Comparison of ENCODE assay signal across 9 cellular contexts in the genomic region with DNA sequence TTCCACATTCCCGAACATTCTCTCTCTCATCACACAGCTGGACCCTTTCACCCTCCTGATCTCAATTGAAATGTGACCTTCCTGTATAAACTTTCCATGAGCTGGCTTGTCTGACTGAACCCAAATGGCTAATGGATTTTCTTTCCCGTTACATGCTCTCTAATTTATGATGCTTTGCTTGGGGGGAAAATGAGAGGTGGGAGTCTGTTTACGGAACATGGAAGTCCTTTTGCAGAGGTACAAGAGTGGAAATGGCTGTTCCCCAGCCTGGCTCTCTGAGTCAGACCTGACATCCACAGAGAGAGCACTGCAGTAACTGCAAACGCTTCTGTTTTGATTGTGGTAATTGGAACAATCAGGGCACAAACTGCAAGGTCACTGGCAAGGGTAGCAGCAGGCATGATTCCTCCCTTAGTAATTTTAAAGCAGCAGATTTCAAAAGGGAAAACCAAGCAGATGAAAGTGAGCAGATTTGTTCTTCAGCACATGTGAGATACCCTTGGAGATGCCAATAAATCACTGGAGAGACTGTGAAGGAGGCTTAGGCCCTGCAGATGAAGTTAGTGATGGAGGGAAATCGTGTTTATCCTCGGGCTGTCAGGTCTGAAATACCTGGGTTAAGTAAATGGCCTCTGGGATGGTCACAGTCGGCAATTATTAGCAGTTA.
DNase-seq lines count a peak whose midpoint lies in the region; ATAC-seq, FAIRE-seq and TF ChIP-seq lines count a peak whose summit lies in the region.
"Had no signal": no experiment of that assay in that cellular context is flagged by ENCODE, and none has a peak within 500 bp of the region (broad histone marks: within the 10 kb centered on the region; RNA-seq: fewer than 3 reads in every experiment).

No MANE protein-coding gene starts in this region.

- DNase-seq in AG09319 (ENCODE audit: extremely low read depth, low read depth) (peak; percentile 75), NCI-H2227 (lab: John Stamatoyannopoulos, UW; ENCODE audit: unreplicated experiment) (peak; percentile 67), dermis blood vessel endothelial cell (peak; percentile 80), kidney (no peak), LoVo (ENCODE audit: low spot score) (no peak)
- no peak for DNase-seq in stimulated activated CD4-positive, alpha-beta T cell treated with anti-CD3 and anti-CD28 coated beads, Interleukin-2, amount 100 ng/mL, for 24 hours
- DNase-seq: activated B cell treated with CpG ODN at 0.5 μM for 24 hours had no signal

- H3K36me3 ChIP-seq in kidney (ENCODE audit: control insufficient read depth in 1 of 2, insufficient read depth in 2 of 2, low read length in 2 of 2), result no peaks in the 10 kb centered on the region

- H3K9me3 Mint-ChIP-seq in nephron, result no peaks in the 10 kb centered on the region
- H3K9me3 Mint-ChIP-seq: activated B cell treated with CpG ODN at 0.5 μM for 24 hours had no signal

- no peak for FAIRE-seq in kidney (lab: Jason Lieb, UNC)

- no peak for TF ChIP-seq CTCF in AG09319 (IDR thresholded peaks at IDR 0.05; ENCODE audit: low read depth, low read length)
- no peak for TF ChIP-seq CTCF in nephron (IDR thresholded peaks at IDR 0.05; ENCODE audit: unreplicated experiment in 3 of 3)
- no peak for TF ChIP-seq CTCF in kidney (IDR thresholded peaks at IDR 0.05; ENCODE audit: borderline replicate concordance, extremely low read depth, insufficient read depth)

- peaks cover 4% of the 10 kb centered on the region in 2 donors for H3K4me1 ChIP-seq in kidney (ENCODE audit: control insufficient read depth in 1 of 2, insufficient read depth in 1 of 2, low read depth in 1 of 2, low read length in 2 of 2)

- peak overlapping the region in 1 of 2 donors; percentile 26 for H3K27ac ChIP-seq in kidney (ENCODE audit: low read depth in 2 of 2, low read length in 2 of 2)

- no peak for ATAC-seq in GM19455 (IDR thresholded peaks at IDR 0.05; ENCODE audit: unreplicated experiment)

- peak overlapping the region in 2 of 3 experiments; percentile 1 to 3 for H3K4me3 Mint-ChIP-seq in nephron
- H3K4me3 Mint-ChIP-seq: activated B cell treated with CpG ODN at 0.5 μM for 24 hours had no signal

- H3K9ac ChIP-seq in kidney (ENCODE audit: low read length in 2 of 2), result no peak overlapping the region

- peak overlapping the region; percentile 72 to 83 (median 74) for H3K27ac Mint-ChIP-seq in nephron
- H3K27ac Mint-ChIP-seq: activated B cell treated with CpG ODN at 0.5 μM for 24 hours had no signal

- no peaks in the 10 kb centered on the region for H3K27me3 Mint-ChIP-seq in nephron (ENCODE audit: low read depth)
- H3K27me3 Mint-ChIP-seq: activated B cell treated with CpG ODN at 0.5 μM for 24 hours had no signal

- intact Hi-C loops in kidney (cut with DNase I), result no loop called here

- H3K4me1 Mint-ChIP-seq in nephron, result peaks cover 40% of the 10 kb centered on the region
- H3K4me1 Mint-ChIP-seq: activated B cell treated with CpG ODN at 0.5 μM for 24 hours had no signal

- no peak overlapping the region for H3K4me3 ChIP-seq in kidney (ENCODE audit: low read length in 2 of 2)

- no peaks in the 10 kb centered on the region for H3K36me3 Mint-ChIP-seq in nephron (ENCODE audit: low read depth)

- H3K9me3 ChIP-seq in kidney (ENCODE audit: control insufficient read depth in 1 of 2, low read length in 2 of 2), result no peaks in the 10 kb centered on the region

Comparison
In these comparisons a context has a peak if more than half of its experiments do, and no peak if none do; other contexts are left out.
1. DNase-seq: peak in AG09319 (single experiment), NCI-H2227 (single experiment) and dermis blood vessel endothelial cell (single experiment); none in stimulated activated CD4-positive, alpha-beta T cell treated with anti-CD3 and anti-CD28 coated beads, Interleukin-2, amount 100 ng/mL, for 24 hours (0 of 2), kidney (single experiment) and LoVo (single experiment).